In genomic region chr19:38974599-38975213, GRCh38 we compare ENCODE assay signal across 1 cellular context.
TF ChIP-seq lines count a peak whose summit lies in the region.

No MANE protein-coding gene starts in this region.

TF ChIP-seq in GM23338, 12 proteins besides CTCF, POLR2A, EP300 and RAD21 (continued from another document):
- TF ChIP-seq ZNF462 (CRISPR knock-in tag; IDR thresholded peaks at IDR 0.05): no peak
- TF ChIP-seq EZH2 (IDR thresholded peaks at IDR 0.05; ENCODE audit: low read depth, unreplicated experiment): no peak
- no peak for TF ChIP-seq ZNF331 (CRISPR knock-in tag; IDR thresholded peaks at IDR 0.05; ENCODE audit: low read depth)
- TF ChIP-seq NANOG (IDR thresholded peaks at IDR 0.05; ENCODE audit: borderline replicate concordance): no peak
- no peak for TF ChIP-seq STAT1 (IDR thresholded peaks at IDR 0.05; ENCODE audit: unreplicated experiment)
